In the genomic region with DNA sequence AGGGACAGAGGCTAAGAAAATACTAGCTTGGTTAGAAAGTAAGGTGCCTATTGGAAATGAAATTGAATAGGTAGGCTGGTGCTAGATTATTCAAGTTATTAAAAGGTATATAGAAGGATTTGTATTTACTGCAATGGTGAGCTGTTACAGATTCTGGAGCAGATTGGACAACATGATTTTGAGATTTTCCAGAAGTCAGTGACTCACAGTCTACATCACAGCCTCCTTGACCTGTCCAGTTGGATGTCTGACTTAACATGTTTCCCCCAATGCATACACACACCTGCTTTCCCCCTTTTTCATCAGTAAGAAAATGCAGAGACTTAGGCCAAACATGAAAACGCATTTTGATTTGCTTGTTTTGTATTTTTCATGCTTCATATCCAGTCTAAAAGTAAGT, we compare ENCODE assay signal across 18 cellular contexts. TPM values are rescaled to one million over a fixed set of nuclear protein-coding genes. Genes with fewer than 3 reads are reported as not detected.
A peak's percentile ranks its signal among the peaks of the same experiment; 100 is the strongest.
DNase-seq lines count a peak whose midpoint lies in the region; ATAC-seq and TF ChIP-seq lines count a peak whose summit lies in the region.
"Had no signal": no experiment of that assay in that cellular context is flagged by ENCODE, and none has a peak within 500 bp of the region (broad histone marks: within the 10 kb centered on the region; RNA-seq: fewer than 3 reads in every experiment).

No MANE protein-coding gene starts in this region.

- H3K27me3 ChIP-seq in SK-N-SH (ENCODE audit: insufficient read depth): no peaks in the 10 kb centered on the region
- no peaks in the 10 kb centered on the region for H3K27me3 ChIP-seq in endodermal cell (ENCODE audit: control insufficient read depth, insufficient read depth, low read length, poor library complexity, severe bottlenecking)
- H3K27me3 ChIP-seq in uterus: no peaks in the 10 kb centered on the region

- ATAC-seq in memory B cell (ENCODE audit: low read depth): no peak
- ATAC-seq in HG03439 (IDR thresholded peaks at IDR 0.05; ENCODE audit: unreplicated experiment): no peak

- no peaks in the 10 kb centered on the region for H3K9me2 ChIP-seq in SK-N-SH

- WGBS in SK-N-SH (ENCODE audit: low lambda C conversion rate): 98% methylated on average over 1 of the region's 1 CpG
- 90 to 100% methylated on average over 1 of the region's 1 CpG for WGBS in endodermal cell (ENCODE audit: insufficient coverage in 1 of 2, insufficient read length in 1 of 2), 2 experiments

- no peak overlapping the region for H3K9ac ChIP-seq in SK-N-SH
- no peak overlapping the region for H3K9ac ChIP-seq in endodermal cell (ENCODE audit: extremely low read depth, low read length, poor library complexity, severe bottlenecking)
- H3K9ac ChIP-seq: GM23248 had no signal

- H3K4me3 Mint-ChIP-seq in endodermal cell (no peak overlapping the region), memory B cell (no peak overlapping the region)
- H3K4me3 Mint-ChIP-seq: B cell; CD4-positive, CD25-positive, alpha-beta regulatory T cell had no signal

- no peak for TF ChIP-seq RAD21 in SK-N-SH (IDR thresholded peaks at IDR 0.05; ENCODE audit: low read length)

- H2AFZ ChIP-seq in SK-N-SH (ENCODE audit: low read depth): no peak overlapping the region
- H2AFZ ChIP-seq: GM23248 had no signal

- H4K20me1 ChIP-seq in SK-N-SH (ENCODE audit: insufficient read depth): peaks cover 3% of the 10 kb centered on the region; the same call in 1 of the 2 replicates

- H3F3A ChIP-seq in SK-N-SH (replicated peaks; ENCODE audit: insufficient read depth): peaks cover 5% of the 10 kb centered on the region

- DNase-seq in SK-N-SH (no peak), endodermal cell (no peak), memory B cell (ENCODE audit: low spot score in 2 of 2) (no peak), uterus (no peak), HT-29 (ENCODE audit: low spot score) (no peak)
- DNase-seq in activated CD4-positive, alpha-beta T cell treated with anti-CD3 and anti-CD28 coated beads, Interleukin-2, amount 50 U/mL, for 1 hour: no peak
- DNase-seq: ACHN; CD4-positive, CD25-positive, alpha-beta regulatory T cell; KG1; NCI-H1436; NCI-H2029; NCI-H2171; NCI-H69; OCI-M1; RPMI8226 had no signal

- H3K27ac ChIP-seq in SK-N-SH (ENCODE audit: low read depth in 2 of 2, low read length in 1 of 2): peak overlapping the region in 1 of 2 experiments; percentile 24; a peak in 1 of 4 replicates
- H3K27ac ChIP-seq in endodermal cell (ENCODE audit: low read depth, low read length): no peak overlapping the region
- peak overlapping the region; percentile 30 to 55 for H3K27ac ChIP-seq in uterus
- H3K27ac ChIP-seq: GM23248 had no signal

- H3K4me1 ChIP-seq in SK-N-SH (ENCODE audit: control insufficient read depth in 1 of 2, insufficient read depth in 2 of 2, low read depth in 1 of 2, low read length in 1 of 2) (peaks cover 9 to 30% of the 10 kb centered on the region in 2 experiments; a peak in 3 of 4 replicates), endodermal cell (ENCODE audit: control insufficient read depth, insufficient read depth, low read length) (peaks cover 2% of the 10 kb centered on the region), uterus (peaks cover 0 to 6% of the 10 kb centered on the region in 2 donors)

- H3K9me3 Mint-ChIP-seq in endodermal cell (no peaks in the 10 kb centered on the region), memory B cell (no peaks in the 10 kb centered on the region)
- H3K9me3 Mint-ChIP-seq: CD4-positive, CD25-positive, alpha-beta regulatory T cell had no signal

- H3K4me3 ChIP-seq in SK-N-SH (ENCODE audit: low read depth in 2 of 2, low read length in 1 of 2) (no peak overlapping the region), endodermal cell (ENCODE audit: low read length) (no peak overlapping the region), uterus (no peak overlapping the region)
- H3K4me3 ChIP-seq: GM23248 had no signal

- intact Hi-C loops in uterus (cut with DNase I; ENCODE audit: low total_unique reads): no loop called here

- no peak for TF ChIP-seq POLR2A in uterus (IDR thresholded peaks at IDR 0.05)

- CTCF ChIA-PET in SK-N-SH (lab: Yijun Ruan, JAX): interaction anchor here (0.9 to 4.9 kb wide), 9 partner anchors 11 to 310 kb away, joined by 3 to 33 read pairs (median 7); no protein-coding TSS in a partner anchor

- peaks cover 49 to 52% of the 10 kb centered on the region in 2 experiments for H3K36me3 ChIP-seq in SK-N-SH (replicated peaks in 1 of 2; ENCODE audit: control insufficient read depth in 1 of 2, insufficient read depth in 2 of 2, low read length in 1 of 2)
- H3K36me3 ChIP-seq in endodermal cell (ENCODE audit: control insufficient read depth, insufficient read depth, low read length): peaks cover 63% of the 10 kb centered on the region
- H3K36me3 ChIP-seq in uterus: no peaks in the 10 kb centered on the region

- H3K27me3 Mint-ChIP-seq in endodermal cell (ENCODE audit: insufficient read depth) (no peaks in the 10 kb centered on the region), memory B cell (no peaks in the 10 kb centered on the region)
- H3K27me3 Mint-ChIP-seq: B cell; CD4-positive, CD25-positive, alpha-beta regulatory T cell had no signal

- H3K4me1 Mint-ChIP-seq in endodermal cell: peaks cover 16% of the 10 kb centered on the region
- H3K4me1 Mint-ChIP-seq in memory B cell: peaks cover 8% of the 10 kb centered on the region

- H3K36me3 Mint-ChIP-seq in endodermal cell (ENCODE audit: low read depth): peaks cover 16% of the 10 kb centered on the region
- H3K36me3 Mint-ChIP-seq in memory B cell: peaks cover 18% of the 10 kb centered on the region

- no peaks in the 10 kb centered on the region for H3K9me3 ChIP-seq in SK-N-SH
- no peaks in the 10 kb centered on the region for H3K9me3 ChIP-seq in endodermal cell (ENCODE audit: control insufficient read depth, low read length)
- H3K9me3 ChIP-seq in uterus: no peaks in the 10 kb centered on the region

- H3K79me2 ChIP-seq in SK-N-SH (ENCODE audit: insufficient read depth): peaks cover 5% of the 10 kb centered on the region; the same call in 1 of the 2 replicates

- no peak for TF ChIP-seq EP300 in SK-N-SH (IDR thresholded peaks at IDR 0.05; ENCODE audit: borderline replicate concordance in 1 of 2, low read depth in 1 of 2, low read length in 1 of 2)

- TF ChIP-seq CTCF in SK-N-SH (IDR thresholded peaks at IDR 0.05): no peak
- TF ChIP-seq CTCF in endodermal cell (conservative IDR thresholded peaks at IDR 0.05): no peak
- TF ChIP-seq CTCF in uterus (IDR thresholded peaks at IDR 0.05): no peak

- no peak overlapping the region for H3K4me2 ChIP-seq in SK-N-SH

- POLR2A ChIA-PET in SK-N-SH (lab: Yijun Ruan, JAX): no interaction called here

- H3K27ac Mint-ChIP-seq in endodermal cell (peak overlapping the region; percentile 15), memory B cell (peak overlapping the region; percentile 12)

TF ChIP-seq in SK-N-SH, 30 proteins besides CTCF, POLR2A, EP300 and RAD21:
- TF ChIP-seq TAF1 (IDR thresholded peaks at IDR 0.05; ENCODE audit: borderline replicate concordance, low read depth, low read length) (no peak), FOSL2 (IDR thresholded peaks at IDR 0.05; ENCODE audit: borderline replicate concordance, low read depth) (peak; percentile 34; the same call in 1 of the 2 replicates), TCF12 (IDR thresholded peaks at IDR 0.05) (peak; percentile 68)
- TF ChIP-seq, protein P1, sequence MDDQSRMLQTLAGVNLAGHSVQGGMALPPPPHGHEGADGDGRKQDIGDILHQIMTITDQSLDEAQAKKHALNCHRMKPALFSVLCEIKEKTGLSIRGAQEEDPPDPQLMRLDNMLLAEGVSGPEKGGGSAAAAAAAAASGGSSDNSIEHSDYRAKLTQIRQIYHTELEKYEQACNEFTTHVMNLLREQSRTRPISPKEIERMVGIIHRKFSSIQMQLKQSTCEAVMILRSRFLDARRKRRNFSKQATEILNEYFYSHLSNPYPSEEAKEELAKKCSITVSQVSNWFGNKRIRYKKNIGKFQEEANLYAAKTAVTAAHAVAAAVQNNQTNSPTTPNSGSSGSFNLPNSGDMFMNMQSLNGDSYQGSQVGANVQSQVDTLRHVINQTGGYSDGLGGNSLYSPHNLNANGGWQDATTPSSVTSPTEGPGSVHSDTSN (IDR thresholded peaks at IDR 0.05): peak; percentile 46; the same call in 1 of the 2 replicates

RNA-seq across cellular contexts. Expression of a gene that starts 33.4 kb away (rescaled TPM):
- 46.3 and 63.1 TPM in 2 replicates for polyA plus RNA-seq in SK-N-SH (2012; rRNA removed)
- polyA plus RNA-seq in SK-N-SH (2012; cell fraction: cytosol; rRNA removed): 77.1 and 82.2 TPM in 2 replicates
- polyA plus RNA-seq in SK-N-SH (2012; cell fraction: nucleus; rRNA removed): 11.7 and 22.2 TPM in 2 replicates
- total RNA-seq in endodermal cell (10 to 100 TPM; 48.6 to 58.3 TPM), uterus (10 to 100 TPM; 36.9 to 95.6 (median 53.6) TPM)
- 79.5 TPM for polyA plus RNA-seq in endodermal cell (2013, experiment 1 of 2)
- polyA plus RNA-seq in endodermal cell (2013, experiment 2 of 2): 75.1 TPM
- total RNA-seq in HT-29 (2014; rRNA removed; shearing (Covaris generic)): 25.5 and 25.8 TPM in 2 replicates
